In the genomic region with DNA sequence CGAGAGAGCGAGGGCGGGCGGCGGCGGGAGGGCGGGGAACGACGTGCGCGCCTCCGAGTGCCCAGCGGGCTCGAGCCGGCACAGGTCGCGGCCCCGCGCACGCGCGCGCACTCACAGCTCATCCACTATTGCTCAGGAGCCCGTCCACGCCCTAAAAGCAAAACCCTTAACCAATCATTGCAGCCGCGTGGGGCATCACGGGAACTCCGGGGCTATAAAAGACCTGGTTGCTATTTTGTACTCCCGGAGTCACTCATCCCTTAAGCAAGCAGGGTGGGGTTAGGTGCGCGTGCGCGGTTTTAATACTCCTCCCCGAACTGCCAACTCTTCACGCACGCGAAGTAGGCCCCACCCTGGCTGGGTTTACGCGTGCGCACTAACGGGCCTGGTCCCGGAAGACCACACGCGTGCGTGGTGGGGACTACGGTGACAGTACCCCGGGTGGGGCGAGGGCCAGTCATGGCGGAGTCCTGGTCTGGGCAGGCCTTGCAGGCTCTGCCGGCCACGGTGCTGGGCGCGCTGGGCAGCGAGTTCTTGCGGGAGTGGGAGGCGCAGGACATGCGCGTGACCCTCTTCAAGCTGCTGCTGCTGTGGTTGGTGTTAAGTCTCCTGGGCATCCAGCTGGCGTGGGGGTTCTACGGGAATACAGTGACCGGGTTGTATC, we compare ENCODE assay signal across 8 cellular contexts. TPM values are rescaled to one million over a fixed set of nuclear protein-coding genes. Genes with fewer than 3 reads are reported as not detected.
DNase-seq lines count a peak whose midpoint lies in the region; ATAC-seq and TF ChIP-seq lines count a peak whose summit lies in the region.

A gene (minus strand): TSS at position 9 of the 664 bp plus-strand sequence. CDS start 36,387 bp downstream, outside the sequence.
A gene with protein sequence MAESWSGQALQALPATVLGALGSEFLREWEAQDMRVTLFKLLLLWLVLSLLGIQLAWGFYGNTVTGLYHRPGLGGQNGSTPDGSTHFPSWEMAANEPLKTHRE (plus strand): TSS at position 456 of the 664 bp plus-strand sequence. CDS start 4 bp downstream, at position 460.

- H3K4me3 Mint-ChIP-seq in activated B cell treated with CpG ODN at 0.5 μM for 24 hours (peak within 1 kb of the TSS; percentile 92), immature natural killer cell (peak within 1 kb of the TSS; percentile 92 to 96 (median 94))

- peaks cover 79% of the 10 kb centered on the region for H3K4me1 Mint-ChIP-seq in activated B cell treated with CpG ODN at 0.5 μM for 24 hours
- H3K4me1 Mint-ChIP-seq in immature natural killer cell = peaks cover 80 to 82% of the 10 kb centered on the region in 2 donors

- no peak for TF ChIP-seq CTCF in activated B cell treated with CpG ODN at 0.5 μM for 24 hours (IDR thresholded peaks at IDR 0.05)

- POLR2A ChIA-PET in activated B cell treated with CpG ODN at 0.5 μM for 24 hours (lab: Charles Lee) = interaction anchor here (0.6 to 3.4 kb wide), 25 partner anchors 13 to 1112 kb away, joined by 3 to 78 read pairs (median 8); a partner anchor contains a TSS

- H3K36me3 Mint-ChIP-seq in activated B cell treated with CpG ODN at 0.5 μM for 24 hours (ENCODE audit: low read depth) (peaks cover 31% of the 10 kb centered on the region), immature natural killer cell (peaks cover 5 to 13% (median 10%) of the 10 kb centered on the region in 3 donors)

- in situ Hi-C loops in GM18951 (cut with MboI; ENCODE audit: low sequenced_read_pairs, unreplicated experiment) = no loop called here

- peak; percentile 100 for DNase-seq in AG08395 (ENCODE audit: low spot score)
- peak; percentile 98 for DNase-seq in NCI-H345 (lab: John Stamatoyannopoulos, UW)
- DNase-seq in activated B cell treated with CpG ODN at 0.5 μM for 24 hours = peak; percentile 95
- peak; percentile 81 to 100 (median 98) for DNase-seq in caudate nucleus (lab: John Stamatoyannopoulos, UW)
- peak; percentile 99 to 100 (median 99) for DNase-seq in immature natural killer cell
- peak; percentile 100 for DNase-seq in smooth muscle cell of the brain vasculature (ENCODE audit: low read depth, low spot score)

- H3K9me3 Mint-ChIP-seq in activated B cell treated with CpG ODN at 0.5 μM for 24 hours (no peaks in the 10 kb centered on the region), immature natural killer cell (no peaks in the 10 kb centered on the region)

- peak within 1 kb of the TSS; percentile 93 for H3K27ac ChIP-seq in caudate nucleus (ENCODE audit: low read depth, low read length)

- H3K27ac Mint-ChIP-seq in activated B cell treated with CpG ODN at 0.5 μM for 24 hours (peak within 1 kb of the TSS; percentile 92), immature natural killer cell (peak within 1 kb of the TSS; percentile 92 to 97 (median 95))

- H3K27me3 Mint-ChIP-seq in activated B cell treated with CpG ODN at 0.5 μM for 24 hours (no peaks in the 10 kb centered on the region), immature natural killer cell (ENCODE audit: low read depth in 3 of 3) (peaks cover 3 to 8% (median 6%) of the 10 kb centered on the region in 3 donors)

- peak; percentile 99 for TF ChIP-seq POLR2A in GM18951 (IDR thresholded peaks at IDR 0.05; ENCODE audit: extremely low read depth, insufficient read depth, insufficient read length)

- ATAC-seq in HG03196 (IDR thresholded peaks at IDR 0.05; ENCODE audit: unreplicated experiment) = peak; percentile 78
- peak; percentile 82 for ATAC-seq in activated B cell treated with CpG ODN at 0.5 μM for 24 hours (ENCODE audit: low read depth)

- intact Hi-C loops in activated B cell treated with CpG ODN at 0.5 μM for 24 hours (cut with micrococcal nuclease) = loop anchor here (1.0 to 10.0 kb wide), 13 partner anchors 11 to 1630 kb away; a partner anchor contains a TSS

- CTCF ChIA-PET in activated B cell treated with CpG ODN at 0.5 μM for 24 hours (lab: Charles Lee) = interaction anchor here (0.9 to 2.0 kb wide), 3 partner anchors 17 to 72 kb away, joined by 3 to 6 read pairs (median 4); a partner anchor contains a TSS

RNA-seq across cellular contexts. Expression of the first gene that starts in this region (rescaled TPM):
- 399 and 425 TPM in 2 replicates for total RNA-seq in activated B cell treated with CpG ODN at 0.5 μM for 24 hours
- 1,000 to 10,000 TPM in 1 of 3 donors, 100 to 1,000 TPM in 2; 863 to 1,056 (median 891) TPM for polyA plus RNA-seq in immature natural killer cell

RNA-seq across cellular contexts. Expression of the second gene that starts in this region (rescaled TPM):
- total RNA-seq in activated B cell treated with CpG ODN at 0.5 μM for 24 hours = 26.4 and 32.2 TPM in 2 replicates
- 10 to 100 TPM; 57.3 to 86.2 (median 62.6) TPM for polyA plus RNA-seq in immature natural killer cell

Comparison
In these comparisons a context has a peak if more than half of its experiments do, and no peak if none do; other contexts are left out.
1. Peak in every context shown above with its lines: DNase-seq, ATAC-seq and H3K27ac ChIP-seq.